In the genomic region with DNA sequence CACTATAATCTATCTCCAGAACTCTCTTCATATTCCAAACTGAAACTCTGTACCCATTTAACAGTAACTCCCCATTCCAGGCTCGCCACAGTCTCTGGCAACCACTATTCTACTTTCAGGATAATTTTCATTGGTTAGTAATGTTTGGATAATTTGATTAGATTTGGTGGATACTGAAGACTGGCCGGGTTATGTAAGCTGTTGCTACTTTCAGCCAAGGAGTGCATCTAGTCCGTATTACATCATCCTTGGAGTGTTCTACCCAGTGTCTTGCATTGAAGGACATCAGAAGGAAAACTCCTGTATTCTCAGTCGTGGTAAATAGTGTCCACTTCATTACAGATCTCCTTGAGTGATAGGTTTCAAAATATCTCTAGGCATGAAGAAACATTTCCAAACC, we compare ENCODE assay signal across 22 cellular contexts.
A peak's percentile ranks its signal among the peaks of the same experiment; 100 is the strongest.
DNase-seq lines count a peak whose midpoint lies in the region; ATAC-seq, FAIRE-seq and TF ChIP-seq lines count a peak whose summit lies in the region.
"Had no signal": no experiment of that assay in that cellular context is flagged by ENCODE, and none has a peak within 500 bp of the region (broad histone marks: within the 10 kb centered on the region; RNA-seq: fewer than 3 reads in every experiment).

No MANE protein-coding gene starts in this region.

- no peaks in the 10 kb centered on the region for H3K23me2 ChIP-seq in H1 (ENCODE audit: low read depth, low read length)

- no peak overlapping the region for H3K27ac ChIP-seq in left ventricle myocardium inferior (replicated peaks)
- 0 out of 2 replicates have a peak overlapping the region, but pooled peaks have one; percentile 1 for H3K27ac ChIP-seq in H1 (ENCODE audit: low read depth, low read length)
- no peak overlapping the region for H3K27ac ChIP-seq in foreskin keratinocyte
- H3K27ac ChIP-seq: 22Rv1, KMS-11 had no signal

- no peak overlapping the region for H3K23ac ChIP-seq in H1 (ENCODE audit: insufficient read length)

- H3K27me3 ChIP-seq in left ventricle myocardium inferior (ENCODE audit: low read depth) (no peaks in the 10 kb centered on the region), H1 (replicated peaks in 1 of 4; ENCODE audit: control insufficient read depth in 3 of 4, extremely low read depth in 1 of 4, insufficient read depth in 3 of 4, low read length in 3 of 4) (no peaks in the 10 kb centered on the region), foreskin keratinocyte (no peaks in the 10 kb centered on the region)
- H3K27me3 ChIP-seq: BE2C had no signal

- no peak overlapping the region for H3K56ac ChIP-seq in H1 (replicated peaks; ENCODE audit: insufficient read length, low read depth, low read length)

- H2BK15ac ChIP-seq in H1 (ENCODE audit: low read length), result no peak overlapping the region

- no peak overlapping the region for H3K4me3 ChIP-seq in left ventricle myocardium inferior
- no peak overlapping the region for H3K4me3 ChIP-seq in H1 (ENCODE audit: extremely low read depth in 1 of 4, insufficient read depth in 2 of 4, low read depth in 3 of 4, low read length in 4 of 4)

- H3K18ac ChIP-seq in H1 (ENCODE audit: extremely low read depth, low read length), result peak overlapping the region; percentile 15; the same call in 1 of the 2 replicates

- H3K27me3 Mint-ChIP-seq in natural killer cell (ENCODE audit: low read depth in 2 of 2), result no peaks in the 10 kb centered on the region
- H3K27me3 Mint-ChIP-seq: CD4-positive, alpha-beta T cell had no signal

- no peaks in the 10 kb centered on the region for H3K36me3 Mint-ChIP-seq in natural killer cell

- intact Hi-C loops in Right ventricle myocardium inferior (cut with DNase I), result no loop called here
- intact Hi-C loops in left ventricle myocardium inferior (cut with micrococcal nuclease), result no loop called here
- intact Hi-C loops in natural killer cell (cut with micrococcal nuclease), result no loop called here

- no peak overlapping the region for H3K4me3 Mint-ChIP-seq in natural killer cell
- H3K4me3 Mint-ChIP-seq: CD4-positive, alpha-beta T cell had no signal

- H3K36me3 ChIP-seq in left ventricle myocardium inferior (peaks cover 30% of the 10 kb centered on the region), H1 (ENCODE audit: control insufficient read depth in 2 of 4, insufficient read depth in 4 of 4, low read length in 3 of 4) (no peaks in the 10 kb centered on the region; a peak in 1 of 8 replicates)
- H3K36me3 ChIP-seq: BE2C had no signal

- peak; percentile 24 for FAIRE-seq in H1 (lab: Jason Lieb, UNC)

- CTCF ChIA-PET in H1 (lab: Charles Lee; ENCODE audit: partially characterized antibody), result interaction anchor here (1.2 kb wide), 1 partner anchor 18 kb away, joined by 3 read pairs; no protein-coding TSS in a partner anchor

- H3K14ac ChIP-seq in H1 (ENCODE audit: insufficient read length), result no peak overlapping the region

- no peak for DNase-seq in Right ventricle myocardium inferior (ENCODE audit: missing footprints)
- DNase-seq in left ventricle myocardium inferior, result no peak
- no peak for DNase-seq in H1 (ENCODE audit: low read depth in 1 of 2, low spot score in 2 of 2)
- DNase-seq in iris pigment epithelial cell (ENCODE audit: low read depth), result peak; percentile 38
- DNase-seq in natural killer cell, result no peak
- no peak for DNase-seq in effector CD4-positive, alpha-beta T cell
- no peak for DNase-seq in foreskin keratinocyte
- DNase-seq: BE2C; Caco-2; CD4-positive, alpha-beta T cell; GDM1; NCI-H1417; NCI-H187; NCI-H2107; NCI-H510A treated with DMSO at 0.1 percent for 48 hours; NCI-H82; OCI-M1; SHP77; SK-N-SH had no signal

- TF ChIP-seq RAD21 in H1 (IDR thresholded peaks at IDR 0.05 in 1 of 2, conservative IDR thresholded peaks at IDR 0.05 in 1 of 2; ENCODE audit: low read depth in 2 of 2, low read length in 2 of 2), result no peak

- no peak overlapping the region for H3K4me2 ChIP-seq in H1 (ENCODE audit: insufficient read depth in 1 of 2, low read depth in 2 of 2, low read length in 2 of 2)
- H3K4me2 ChIP-seq: KMS-11, SK-N-SH had no signal

- POLR2A ChIA-PET in H1 (lab: Charles Lee; ENCODE audit: partially characterized antibody), result no interaction called here

- no peaks in the 10 kb centered on the region for H3K4me1 Mint-ChIP-seq in natural killer cell

- no peak overlapping the region for H2BK5ac ChIP-seq in H1 (ENCODE audit: low read depth, low read length)

- H2AK5ac ChIP-seq in H1 (ENCODE audit: low read depth, low read length), result no peak overlapping the region

- H3K9me3 ChIP-seq in left ventricle myocardium inferior (replicated peaks), result peaks cover 15% of the 10 kb centered on the region
- no peaks in the 10 kb centered on the region for H3K9me3 ChIP-seq in H1 (ENCODE audit: insufficient read depth in 2 of 2, low read depth in 1 of 2, low read length in 1 of 2)
- H3K9me3 ChIP-seq: BE2C, Caco-2, SK-N-SH had no signal

- H3K9ac ChIP-seq in H1 (replicated peaks in 1 of 4; ENCODE audit: extremely low read depth in 1 of 4, low read depth in 3 of 4, low read length in 3 of 4), result no peak overlapping the region
- H3K9ac ChIP-seq: KMS-11, SK-N-SH had no signal

- H3K79me2 ChIP-seq in H1 (ENCODE audit: control insufficient read depth in 1 of 2, insufficient read depth in 2 of 2, low read length in 2 of 2), result no peaks in the 10 kb centered on the region; a peak in 2 of 4 replicates

- peak; percentile 20 for ATAC-seq in Right ventricle myocardium inferior
- ATAC-seq in natural killer cell, result no peak
- ATAC-seq in foreskin keratinocyte, result no peak
- no peak for ATAC-seq in HG02870 (IDR thresholded peaks at IDR 0.05; ENCODE audit: unreplicated experiment)

- H3K79me1 ChIP-seq in H1 (ENCODE audit: low read depth, low read length), result peaks cover 3% of the 10 kb centered on the region

- no peak overlapping the region; the same call in 1 of the 2 replicates for H2BK20ac ChIP-seq in H1 (ENCODE audit: low read length)

- TF ChIP-seq CTCF in left ventricle myocardium inferior (IDR thresholded peaks at IDR 0.05; ENCODE audit: borderline replicate concordance) (no peak), H1 (IDR thresholded peaks at IDR 0.05; ENCODE audit: control extremely low read depth in 1 of 3, insufficient read depth in 1 of 3, low read depth in 1 of 3, low read length in 3 of 3) (no peak), natural killer cell (IDR thresholded peaks at IDR 0.05) (no peak), foreskin keratinocyte (conservative IDR thresholded peaks at IDR 0.05) (no peak)

- no peak overlapping the region for H3K27ac Mint-ChIP-seq in natural killer cell
- H3K27ac Mint-ChIP-seq: CD4-positive, alpha-beta T cell had no signal

- peak overlapping the region; percentile 28 for H4K91ac ChIP-seq in H1 (replicated peaks; ENCODE audit: insufficient read length, low read length)

- H4K8ac ChIP-seq in H1 (ENCODE audit: extremely low read depth, insufficient read depth, low read length), result no peak overlapping the region

- WGBS in H1 (ENCODE audit: extremely low coverage in 1 of 2, insufficient coverage in 1 of 2, insufficient read length in 1 of 2, insufficient replicate concordance in 2 of 2, low coverage in 1 of 2, low lambda C conversion rate in 2 of 2, missing lambda C conversion rate in 1 of 2), 2 experiments, result 78% methylated on average over 4 of the region's 4 CpGs; no CpG with 5 or more reads in 1 of the 2 experiments

- H3K4ac ChIP-seq in H1 (replicated peaks; ENCODE audit: insufficient read length, low read depth, low read length), result no peak overlapping the region

- no peak overlapping the region for H2AFZ ChIP-seq in H1 (ENCODE audit: low read length)

- H4K20me1 ChIP-seq in H1 (replicated peaks in 1 of 2; ENCODE audit: control insufficient read depth in 1 of 2, insufficient read depth in 2 of 2, low read length in 2 of 2), result no peaks in the 10 kb centered on the region

- H3K9me3 Mint-ChIP-seq in natural killer cell, result no peaks in the 10 kb centered on the region

- TF ChIP-seq POLR2A in H1 (IDR thresholded peaks at IDR 0.05; ENCODE audit: control extremely low read depth in 1 of 2, low read depth in 2 of 2, low read length in 2 of 2), result no peak

- H4K5ac ChIP-seq in H1 (ENCODE audit: insufficient read length, low read depth, low read length), result peak overlapping the region; percentile 41

- no peak overlapping the region for H2BK120ac ChIP-seq in H1 (replicated peaks; ENCODE audit: low read depth, low read length)

- TF ChIP-seq EP300 in H1 (IDR thresholded peaks at IDR 0.05; ENCODE audit: borderline replicate concordance in 1 of 2, low read depth in 2 of 2, low read length in 2 of 2), result no peak

- peak overlapping the region; percentile 11; the same call in 1 of the 2 replicates for H2BK12ac ChIP-seq in H1 (ENCODE audit: low read depth, low read length)

- H3K4me1 ChIP-seq in left ventricle myocardium inferior, result no peaks in the 10 kb centered on the region
- peaks cover 4 to 14% (median 10%) of the 10 kb centered on the region in 4 experiments; a peak in 6 of 7 replicates for H3K4me1 ChIP-seq in H1 (replicated peaks in 1 of 4; ENCODE audit: control insufficient read depth in 3 of 4, insufficient read depth in 4 of 4, low read length in 3 of 4)
- no peaks in the 10 kb centered on the region for H3K4me1 ChIP-seq in foreskin keratinocyte
- H3K4me1 ChIP-seq: BE2C, Caco-2 had no signal

TF ChIP-seq in H1, 55 proteins besides CTCF, POLR2A, EP300 and RAD21 (continues in another document):
- TF ChIP-seq FOSL1 (IDR thresholded peaks at IDR 0.05; ENCODE audit: insufficient read depth, low read depth, low read length), result no peak
- TF ChIP-seq BRCA1 (IDR thresholded peaks at IDR 0.05; ENCODE audit: low read depth, low read length), result no peak
- no peak for TF ChIP-seq GABPA (IDR thresholded peaks at IDR 0.05; ENCODE audit: borderline replicate concordance, insufficient read depth, low read length)
- TF ChIP-seq RNF2 (IDR thresholded peaks at IDR 0.05; ENCODE audit: borderline replicate concordance, low read depth, low read length, missing control alignments, poor library complexity, severe bottlenecking), result no peak
- TF ChIP-seq RXRA (IDR thresholded peaks at IDR 0.05; ENCODE audit: insufficient read depth, low read depth, low read length), result no peak
- no peak for TF ChIP-seq SP4 (IDR thresholded peaks at IDR 0.05; ENCODE audit: low read length)
- no peak for TF ChIP-seq SAP30 (IDR thresholded peaks at IDR 0.05; ENCODE audit: insufficient read depth, insufficient replicate concordance, low read length)
- TF ChIP-seq CTBP2 (IDR thresholded peaks at IDR 0.05; ENCODE audit: borderline replicate concordance, insufficient read depth, insufficient read length, low read length), result no peak
- TF ChIP-seq JUN (IDR thresholded peaks at IDR 0.05; ENCODE audit: low read depth, low read length), result no peak
- no peak for TF ChIP-seq TEAD4 (IDR thresholded peaks at IDR 0.05; ENCODE audit: low read depth, low read length)
